ENCODE assay signal across 18 cellular contexts in genomic region chr10:29163746-29164145, GRCh38.
DNase-seq lines count a peak whose midpoint lies in the region; ATAC-seq, FAIRE-seq and TF ChIP-seq lines count a peak whose summit lies in the region.
"Had no signal": no experiment of that assay in that cellular context is flagged by ENCODE, and none has a peak within 500 bp of the region (broad histone marks: within the 10 kb centered on the region; RNA-seq: fewer than 3 reads in every experiment).

No MANE protein-coding gene starts in this region.

- no peak overlapping the region for H3K14ac ChIP-seq in H1 (ENCODE audit: insufficient read length)

- H3K23me2 ChIP-seq in H1 (ENCODE audit: low read depth, low read length), result no peaks in the 10 kb centered on the region

- peak overlapping the region; percentile 80 for H3K27ac ChIP-seq in PC-3 (ENCODE audit: low read length)
- H3K27ac ChIP-seq in H1 (ENCODE audit: low read depth, low read length), result no peak overlapping the region
- H3K27ac ChIP-seq: sigmoid colon had no signal

- WGBS in H1 (ENCODE audit: extremely low coverage in 1 of 2, insufficient coverage in 1 of 2, insufficient read length in 1 of 2, insufficient replicate concordance in 2 of 2, low coverage in 1 of 2, low lambda C conversion rate in 2 of 2, missing lambda C conversion rate in 1 of 2), 2 experiments, result 78% methylated on average over 2 of the region's 2 CpGs; no CpG with 5 or more reads in 1 of the 2 experiments

- TF ChIP-seq CTCF in Calu3 (IDR thresholded peaks at IDR 0.05; ENCODE audit: unreplicated experiment), result no peak
- TF ChIP-seq CTCF in PC-3 (conservative IDR thresholded peaks at IDR 0.05; ENCODE audit: low read depth, low read length), result no peak
- no peak for TF ChIP-seq CTCF in H1 (IDR thresholded peaks at IDR 0.05; ENCODE audit: control extremely low read depth in 1 of 3, insufficient read depth in 1 of 3, low read depth in 1 of 3, low read length in 3 of 3)
- no peak for TF ChIP-seq CTCF in mesothelial cell of epicardium (IDR thresholded peaks at IDR 0.05; ENCODE audit: unreplicated experiment)

- TF ChIP-seq EP300 in H1 (IDR thresholded peaks at IDR 0.05; ENCODE audit: borderline replicate concordance in 1 of 2, low read depth in 2 of 2, low read length in 2 of 2), result no peak

- H4K5ac ChIP-seq in H1 (ENCODE audit: insufficient read length, low read depth, low read length), result no peak overlapping the region

- ATAC-seq in PC-3, result peak; percentile 37
- no peak for ATAC-seq in HG02798 (IDR thresholded peaks at IDR 0.05; ENCODE audit: poor library complexity, unreplicated experiment)
- no peak for ATAC-seq in GM18907 (IDR thresholded peaks at IDR 0.05; ENCODE audit: unreplicated experiment)
- ATAC-seq: activated CD4-positive, CD25-positive, alpha-beta regulatory T cell treated with anti-CD3 and anti-CD28 coated beads, Interleukin-2, amount 50 U/mL, for 24 hours; left colon had no signal

- FAIRE-seq in H1 (lab: Jason Lieb, UNC) (no peak), GM12891 (lab: Jason Lieb, UNC) (no peak)
- FAIRE-seq: colon, frontal cortex had no signal

- no peak overlapping the region for H2AFZ ChIP-seq in PC-3 (ENCODE audit: low read length)
- no peak overlapping the region for H2AFZ ChIP-seq in H1 (ENCODE audit: low read length)

- peak overlapping the region; percentile 22; the same call in 1 of the 2 replicates for H2BK12ac ChIP-seq in H1 (ENCODE audit: low read depth, low read length)

- peak overlapping the region; percentile 49 for H3K9ac ChIP-seq in PC-3 (ENCODE audit: low read length)
- no peak overlapping the region for H3K9ac ChIP-seq in H1 (replicated peaks in 1 of 4; ENCODE audit: extremely low read depth in 1 of 4, low read depth in 3 of 4, low read length in 3 of 4)

- CTCF ChIA-PET in Calu3 (lab: Charles Lee) (no interaction called here), PC-3 (lab: Charles Lee) (interaction anchor here (0.6 kb wide), 1 partner anchor 484 kb away, joined by 3 read pairs; no protein-coding TSS in a partner anchor), H1 (lab: Charles Lee; ENCODE audit: partially characterized antibody) (interaction anchor here (0.8 to 2.1 kb wide), 4 partner anchors 11 to 32 kb away, joined by 3 to 5 read pairs (median 4); no protein-coding TSS in a partner anchor)

- no peaks in the 10 kb centered on the region for H3K36me3 Mint-ChIP-seq in Calu3 (ENCODE audit: insufficient read depth, unreplicated experiment)
- H3K36me3 Mint-ChIP-seq in mesothelial cell of epicardium, result peaks cover 32% of the 10 kb centered on the region
- H3K36me3 Mint-ChIP-seq: activated naive CD8-positive, alpha-beta T cell; CD4-positive, CD25-positive, alpha-beta regulatory T cell had no signal

- H3K9me3 Mint-ChIP-seq in Calu3 (ENCODE audit: low read depth, unreplicated experiment) (peaks cover 15% of the 10 kb centered on the region), mesothelial cell of epicardium (peaks cover 42% of the 10 kb centered on the region)

- DNase-seq in Calu3, result no peak
- peak; percentile 63 for DNase-seq in PC-3
- DNase-seq in H1 (ENCODE audit: low read depth in 1 of 2, low spot score in 2 of 2), result no peak
- no peak for DNase-seq in mesothelial cell of epicardium (ENCODE audit: low spot score in 2 of 2, unreplicated experiment in 2 of 2)
- DNase-seq in AG08396 (ENCODE audit: low spot score), result no peak
- no peak for DNase-seq in GM12891 (ENCODE audit: insufficient read length, low spot score)
- DNase-seq: CD4-positive, CD25-positive, alpha-beta regulatory T cell; HCEC 1CT; left colon; nephron progenitor cell; sigmoid colon had no signal

- intact Hi-C loops in Calu3 (cut with micrococcal nuclease; ENCODE audit: unreplicated experiment) (no loop called here), PC-3 (cut with micrococcal nuclease) (no loop called here)

- H3K4me3 Mint-ChIP-seq in Calu3 (ENCODE audit: low read depth, unreplicated experiment) (no peak overlapping the region), mesothelial cell of epicardium (no peak overlapping the region)
- H3K4me3 Mint-ChIP-seq: activated naive CD8-positive, alpha-beta T cell; CD4-positive, CD25-positive, alpha-beta regulatory T cell; nephron progenitor cell; stimulated activated naive CD8-positive, alpha-beta T cell treated with anti-CD3 and anti-CD28 coated beads, Interleukin-15, Interleukin-2, amounts not matched to agents 100 ng/mL and 50 ng/mL, for 24 hours had no signal

- H3K27ac Mint-ChIP-seq in Calu3 (ENCODE audit: unreplicated experiment) (peak overlapping the region; percentile 45), mesothelial cell of epicardium (peak overlapping the region; percentile 13)
- H3K27ac Mint-ChIP-seq: activated naive CD8-positive, alpha-beta T cell; CD4-positive, CD25-positive, alpha-beta regulatory T cell; nephron progenitor cell; stimulated activated naive CD8-positive, alpha-beta T cell treated with anti-CD3 and anti-CD28 coated beads, Interleukin-15, Interleukin-2, amounts not matched to agents 100 ng/mL and 50 ng/mL, for 24 hours had no signal

- no peak overlapping the region for H3K23ac ChIP-seq in H1 (ENCODE audit: insufficient read length)

- no peak overlapping the region for H2BK15ac ChIP-seq in H1 (ENCODE audit: low read length)

- no peak overlapping the region for H4K91ac ChIP-seq in H1 (replicated peaks; ENCODE audit: insufficient read length, low read length)

- H3K9me3 ChIP-seq in PC-3 (ENCODE audit: low read length), result peaks cover 9% of the 10 kb centered on the region; the same call in 1 of the 2 replicates
- H3K9me3 ChIP-seq in H1 (ENCODE audit: insufficient read depth in 2 of 2, low read depth in 1 of 2, low read length in 1 of 2), result peaks cover 22 to 24% of the 10 kb centered on the region in 2 experiments

- H3K4me1 Mint-ChIP-seq in Calu3 (ENCODE audit: low read depth, unreplicated experiment), result peaks cover 32% of the 10 kb centered on the region
- H3K4me1 Mint-ChIP-seq in mesothelial cell of epicardium, result peaks cover 18% of the 10 kb centered on the region
- H3K4me1 Mint-ChIP-seq: CD4-positive, CD25-positive, alpha-beta regulatory T cell had no signal

- H3K4ac ChIP-seq in H1 (replicated peaks; ENCODE audit: insufficient read length, low read depth, low read length), result no peak overlapping the region

- H4K20me1 ChIP-seq in PC-3 (ENCODE audit: low read length) (no peaks in the 10 kb centered on the region), H1 (replicated peaks in 1 of 2; ENCODE audit: control insufficient read depth in 1 of 2, insufficient read depth in 2 of 2, low read length in 2 of 2) (no peaks in the 10 kb centered on the region)

- BruUV-seq in Calu3 (replicated peaks; lab: Mats Ljungman, UMichigan) (no TSS peak), PC-3 (replicated peaks; lab: Mats Ljungman, UMichigan) (no TSS peak)

- H3K9me2 ChIP-seq in PC-3 (replicated peaks; ENCODE audit: low read length), result no peaks in the 10 kb centered on the region

- no peak overlapping the region for H3K56ac ChIP-seq in H1 (replicated peaks; ENCODE audit: insufficient read length, low read depth, low read length)

- no peak for TF ChIP-seq RAD21 in H1 (IDR thresholded peaks at IDR 0.05 in 1 of 2, conservative IDR thresholded peaks at IDR 0.05 in 1 of 2; ENCODE audit: low read depth in 2 of 2, low read length in 2 of 2)

- no peaks in the 10 kb centered on the region for H3K79me2 ChIP-seq in PC-3 (ENCODE audit: low read length)
- H3K79me2 ChIP-seq in H1 (ENCODE audit: control insufficient read depth in 1 of 2, insufficient read depth in 2 of 2, low read length in 2 of 2), result no peaks in the 10 kb centered on the region

- no peak overlapping the region for H2BK5ac ChIP-seq in H1 (ENCODE audit: low read depth, low read length)

- H3K79me1 ChIP-seq in H1 (ENCODE audit: low read depth, low read length), result no peaks in the 10 kb centered on the region

- H3F3A ChIP-seq in PC-3 (ENCODE audit: low read length, unreplicated experiment), result no peaks in the 10 kb centered on the region

- H3K4me3 ChIP-seq in PC-3 (ENCODE audit: low read length) (no peak overlapping the region), H1 (ENCODE audit: extremely low read depth in 1 of 4, insufficient read depth in 2 of 4, low read depth in 3 of 4, low read length in 4 of 4) (no peak overlapping the region)
- H3K4me3 ChIP-seq: sigmoid colon had no signal

- no peak overlapping the region for H3K18ac ChIP-seq in H1 (ENCODE audit: extremely low read depth, low read length)

- H3K27me3 ChIP-seq in PC-3 (ENCODE audit: low read length) (no peaks in the 10 kb centered on the region), H1 (replicated peaks in 1 of 4; ENCODE audit: control insufficient read depth in 3 of 4, extremely low read depth in 1 of 4, insufficient read depth in 3 of 4, low read length in 3 of 4) (no peaks in the 10 kb centered on the region)
- H3K27me3 ChIP-seq: sigmoid colon had no signal

- H2BK20ac ChIP-seq in H1 (ENCODE audit: low read length), result peak overlapping the region; percentile 67

- H3K4me1 ChIP-seq in PC-3 (ENCODE audit: insufficient read depth, low read length) (peaks cover 27% of the 10 kb centered on the region), H1 (replicated peaks in 1 of 4; ENCODE audit: control insufficient read depth in 3 of 4, insufficient read depth in 4 of 4, low read length in 3 of 4) (peaks cover 4 to 14% (median 10%) of the 10 kb centered on the region in 4 experiments; a peak in 5 of 7 replicates)
- H3K4me1 ChIP-seq: sigmoid colon had no signal

- H3K36me3 ChIP-seq in PC-3 (ENCODE audit: low read depth, low read length) (no peaks in the 10 kb centered on the region), H1 (ENCODE audit: control insufficient read depth in 2 of 4, insufficient read depth in 4 of 4, low read length in 3 of 4) (no peaks in the 10 kb centered on the region)
- H3K36me3 ChIP-seq: sigmoid colon had no signal

- TF ChIP-seq POLR2A in H1 (IDR thresholded peaks at IDR 0.05; ENCODE audit: control extremely low read depth in 1 of 2, low read depth in 2 of 2, low read length in 2 of 2), result no peak
- TF ChIP-seq POLR2A in GM12891 (IDR thresholded peaks at IDR 0.05; ENCODE audit: low read depth, low read length), result no peak

- no peak overlapping the region for H2BK120ac ChIP-seq in H1 (replicated peaks; ENCODE audit: low read depth, low read length)

- POLR2A ChIA-PET in PC-3 (lab: Charles Lee; ENCODE audit: unreplicated experiment), result no interaction called here
- POLR2A ChIA-PET in H1 (lab: Charles Lee; ENCODE audit: partially characterized antibody), result no interaction called here

- peak overlapping the region; percentile 31; the same call in 1 of the 2 replicates for H3K4me2 ChIP-seq in PC-3 (ENCODE audit: low read length)
- H3K4me2 ChIP-seq in H1 (ENCODE audit: insufficient read depth in 1 of 2, low read depth in 2 of 2, low read length in 2 of 2), result no peak overlapping the region

- H3K27me3 Mint-ChIP-seq in Calu3 (ENCODE audit: unreplicated experiment) (no peaks in the 10 kb centered on the region), mesothelial cell of epicardium (ENCODE audit: low read depth) (no peaks in the 10 kb centered on the region)

- no peak overlapping the region for H2AK5ac ChIP-seq in H1 (ENCODE audit: low read depth, low read length)

- no peak overlapping the region for H4K8ac ChIP-seq in H1 (ENCODE audit: extremely low read depth, insufficient read depth, low read length)

TF ChIP-seq in H1, 55 proteins besides CTCF, POLR2A, EP300 and RAD21 (continues in another document):
- no peak for TF ChIP-seq KDM4A (IDR thresholded peaks at IDR 0.05; ENCODE audit: low read depth, low read length, severe bottlenecking)

TF ChIP-seq in GM12891, 5 proteins besides CTCF, POLR2A, EP300 and RAD21:
- TF ChIP-seq SPI1 (IDR thresholded peaks at IDR 0.05; ENCODE audit: low read depth, low read length), result no peak
